Comparison of ENCODE assay signal across 15 cellular contexts in genomic region chr19:55617426-55617825, GRCh38.
"Had no signal": no experiment of that assay in that cellular context is flagged by ENCODE, and none has a peak within 500 bp of the region (broad histone marks: within the 10 kb centered on the region; RNA-seq: fewer than 3 reads in every experiment).

No MANE protein-coding gene starts in this region.

- H3K4me3 ChIP-seq: lung, mucosa of descending colon, SK-N-MC had no signal

- H3K27ac Mint-ChIP-seq: activated CD8-positive, alpha-beta memory T cell treated with anti-CD3 and anti-CD28 coated beads, Interleukin-2, amount 10 ng/mL, durations not matched to agents 7 days and 5 days; activated T-cell treated with anti-CD3 and anti-CD28 coated beads, Interleukin-2, amount 50 U/mL, for 24 hours had no signal

- H3K9me3 Mint-ChIP-seq: activated T-cell treated with anti-CD3 and anti-CD28 coated beads, Interleukin-2, amount 50 U/mL, for 24 hours; naive thymus-derived CD8-positive, alpha-beta T cell; T-cell had no signal

- H3K27ac ChIP-seq: SK-N-MC, WERI-Rb-1 had no signal

- H3K9me3 ChIP-seq: mucosa of descending colon had no signal

- ATAC-seq: activated CD8-positive, alpha-beta memory T cell treated with anti-CD3 and anti-CD28 coated beads, Interleukin-2, amount 10 ng/mL, durations not matched to agents 7 days and 5 days; mucosa of descending colon; naive thymus-derived CD8-positive, alpha-beta T cell; T-cell had no signal

- H3K4me3 Mint-ChIP-seq: activated CD8-positive, alpha-beta memory T cell treated with anti-CD3 and anti-CD28 coated beads, Interleukin-2, amount 10 ng/mL, durations not matched to agents 7 days and 5 days; activated T-cell treated with anti-CD3 and anti-CD28 coated beads, Interleukin-2, amount 50 U/mL, for 24 hours; naive thymus-derived CD8-positive, alpha-beta T cell; T-cell had no signal

- DNase-seq: activated CD4-positive, alpha-beta T cell treated with anti-CD3 and anti-CD28 coated beads for 48 hours; activated CD8-positive, alpha-beta memory T cell treated with anti-CD3 and anti-CD28 coated beads, Interleukin-2, amount 10 ng/mL, durations not matched to agents 7 days and 5 days; activated effector memory CD4-positive, alpha-beta T cell treated with anti-CD3 and anti-CD28 coated beads, Interleukin-2, amount 50 U/mL, for 16 hours; activated T-cell treated with anti-CD3 and anti-CD28 coated beads, Interleukin-2, amount 50 U/mL, for 24 hours; aorta; cortex of kidney; effector memory CD4-positive, alpha-beta T cell; hypothalamus; mucosa of descending colon; naive thymus-derived CD8-positive, alpha-beta T cell; stimulated activated CD4-positive, alpha-beta T cell treated with anti-CD3 and anti-CD28 coated beads, Interleukin-4, amount 100 ng/mL, for 4 hours; T-cell; WERI-Rb-1 had no signal

- H3K27me3 Mint-ChIP-seq: activated CD8-positive, alpha-beta memory T cell treated with anti-CD3 and anti-CD28 coated beads, Interleukin-2, amount 10 ng/mL, durations not matched to agents 7 days and 5 days; activated T-cell treated with anti-CD3 and anti-CD28 coated beads, Interleukin-2, amount 50 U/mL, for 24 hours; naive thymus-derived CD8-positive, alpha-beta T cell; T-cell had no signal
